8 cellular contexts compared by ENCODE assay signal in the genomic region with DNA sequence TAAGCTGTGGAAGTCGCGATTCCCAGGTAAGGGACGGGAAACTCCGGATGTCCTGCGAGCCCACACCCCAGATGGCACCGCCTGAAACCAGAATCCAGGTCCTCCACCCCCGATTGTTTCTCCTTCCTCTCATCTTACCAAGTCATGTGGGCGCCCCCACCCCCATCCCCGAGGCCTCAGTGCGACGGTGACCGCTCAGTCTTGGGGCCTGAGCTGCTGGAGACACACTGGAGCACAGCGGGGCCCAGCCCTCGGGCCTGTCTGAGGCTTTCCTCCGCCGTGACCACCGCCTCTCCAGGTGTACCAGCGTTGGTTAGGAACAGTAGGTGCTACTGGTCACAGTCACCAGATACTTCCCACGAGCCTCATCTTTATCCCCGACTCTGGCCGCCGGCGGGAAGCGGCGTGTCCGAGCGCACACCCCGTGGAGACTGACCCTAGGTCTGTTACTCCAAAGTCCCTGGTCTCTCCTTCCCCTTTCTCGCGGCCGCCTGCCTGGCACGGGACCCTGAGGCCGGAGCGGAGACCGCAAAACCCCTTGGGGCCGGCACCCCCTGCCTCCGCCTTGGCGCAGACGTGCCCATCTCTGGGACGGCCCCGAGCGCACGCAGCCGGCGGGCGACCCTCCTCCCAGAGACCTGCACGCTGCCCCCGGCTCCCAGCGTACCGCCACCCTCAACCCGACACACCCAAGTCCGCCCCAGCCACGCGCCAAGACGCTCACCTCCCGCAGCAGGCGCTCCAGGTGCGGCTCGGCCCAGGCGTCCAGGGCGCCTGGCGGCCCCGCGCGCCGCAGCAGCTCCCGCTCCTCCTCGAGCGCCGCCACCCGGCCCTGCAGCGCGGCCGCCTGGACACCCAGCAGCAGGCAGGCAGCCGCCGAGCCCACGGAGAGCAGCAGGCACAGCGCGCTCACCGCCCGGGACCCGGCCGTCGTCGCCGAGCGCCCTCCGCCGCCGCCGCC. TPM values are rescaled to one million over a fixed set of nuclear protein-coding genes. Genes with fewer than 3 reads are reported as not detected.
A peak's percentile ranks its signal among the peaks of the same experiment; 100 is the strongest.
DNase-seq lines count a peak whose midpoint lies in the region; ATAC-seq, FAIRE-seq and TF ChIP-seq lines count a peak whose summit lies in the region.

No MANE protein-coding gene starts in this region.

- WGBS in body of pancreas, 2 donors = 6 to 15% methylated on average over 41 to 81 of the region's 91 CpGs
- WGBS in testis, 2 donors = 11 to 29% methylated on average over 18 to 73 of the region's 91 CpGs

- FAIRE-seq in RCC 7860 (lab: Jason Lieb, UNC) = no peak

- peak; percentile 43 for ATAC-seq in body of pancreas

- TF ChIP-seq CTCF in body of pancreas (IDR thresholded peaks at IDR 0.05) (peak in 1 of 7 experiments; percentile 14), testis (IDR thresholded peaks at IDR 0.05) (peak in 1 of 3 experiments; percentile 25)

- H3K4me3 ChIP-seq in MG63 (peak overlapping the region; percentile 76), body of pancreas (no peak overlapping the region), testis (peak overlapping the region; percentile 35 to 41)

- peak; percentile 51 for DNase-seq in GDM1 (lab: John Stamatoyannopoulos, UW)
- DNase-seq in MG63 = peak; percentile 68
- DNase-seq in body of pancreas = peak in 2 of 4 donors; percentile 10 to 30
- peak; percentile 21 for DNase-seq in kidney glomerular epithelial cell (lab: John Stamatoyannopoulos, UW)
- DNase-seq in testis = peak; percentile 63
- no peak for DNase-seq in RCC 7860 (ENCODE audit: low spot score)
- no peak for DNase-seq in NCI-H1436 treated with DMSO at 0.1 percent for 48 hours (lab: John Stamatoyannopoulos, UW)
- no peak for DNase-seq in NK-92 treated with Interleukin-12 subunit alpha and Interleukin-12 subunit beta, amount 100 ng/mL, for 24 hours (lab: John Stamatoyannopoulos, UW)

- H3K9me3 ChIP-seq in MG63 (peaks cover 4% of the 10 kb centered on the region), body of pancreas (no peaks in the 10 kb centered on the region), testis (no peaks in the 10 kb centered on the region)

- no peak for TF ChIP-seq POLR2A in body of pancreas (IDR thresholded peaks at IDR 0.05)
- no peak for TF ChIP-seq POLR2A in testis (IDR thresholded peaks at IDR 0.05)

- peaks cover 14% of the 10 kb centered on the region for H3K4me1 ChIP-seq in body of pancreas
- peaks cover 5% of the 10 kb centered on the region for H3K4me1 ChIP-seq in testis

- H3K27me3 ChIP-seq in MG63 (no peaks in the 10 kb centered on the region), body of pancreas (peaks cover 0 to 11% of the 10 kb centered on the region in 2 donors), testis (no peaks in the 10 kb centered on the region)

- H3K36me3 ChIP-seq in MG63 (peaks cover 42% of the 10 kb centered on the region), body of pancreas (replicated peaks in 1 of 2; ENCODE audit: insufficient read depth in 1 of 2, low read depth in 2 of 2) (no peaks in the 10 kb centered on the region), testis (ENCODE audit: low read depth, missing control alignments) (no peaks in the 10 kb centered on the region)

- intact Hi-C loops in body of pancreas (cut with DNase I) (no loop called here), testis (cut with DNase I; ENCODE audit: low total_unique reads) (loop anchor here (10.0 kb wide), 1 partner anchor 305 kb away; no protein-coding TSS in a partner anchor)

- no peak overlapping the region for H3K27ac ChIP-seq in body of pancreas
- no peak overlapping the region for H3K27ac ChIP-seq in testis

RNA-seq across cellular contexts. Expression of a gene that starts 0.7 kb away (rescaled TPM):
- 89.5 and 107 TPM in 2 replicates for total RNA-seq in MG63 (2014; rRNA removed; shearing (Covaris generic); ENCODE audit: low replicate concordance)
- not detected for total RNA-seq in body of pancreas
- total RNA-seq in testis = 1 to 10 TPM; 5.0 to 5.5 TPM
- 4.3 TPM for polyA plus RNA-seq in testis (ENCODE audit: insufficient read depth, low read depth, low replicate concordance)

RNA-seq across cellular contexts. Expression of a gene that starts 37.4 kb away (rescaled TPM):
- 10.0 and 34.1 TPM in 2 replicates for total RNA-seq in MG63 (2014; rRNA removed; shearing (Covaris generic); ENCODE audit: low replicate concordance)
- total RNA-seq in body of pancreas = 10 to 100 TPM; 46.5 to 49.0 TPM
- total RNA-seq in testis = 10 to 100 TPM; 55.1 to 61.7 TPM
- 29.3 TPM for polyA plus RNA-seq in testis (ENCODE audit: insufficient read depth, low read depth, low replicate concordance)

Comparison
In these comparisons a context has a peak if more than half of its experiments do, and no peak if none do; other contexts are left out.
1. DNase-seq: peak in GDM1 (single experiment), MG63 (single experiment), kidney glomerular epithelial cell (single experiment) and testis (single experiment); none in RCC 7860 (single experiment), NCI-H1436 treated with DMSO at 0.1 percent for 48 hours (single experiment) and NK-92 treated with Interleukin-12 subunit alpha and Interleukin-12 subunit beta, amount 100 ng/mL, for 24 hours (single experiment).
2. H3K4me3 ChIP-seq: peak in MG63 (single experiment) and testis (2 of 2); none in body of pancreas (0 of 2).
3. RNA of a gene that starts 0.7 kb away (total RNA-seq): 89.5 to 107 TPM in MG63; 5.0 to 5.5 TPM in testis and not detected in body of pancreas; every median in the first group is over 10 times any median in the second.